20 cellular contexts compared by ENCODE assay signal in genomic region chr9:90169490-90169889, GRCh38.
DNase-seq lines count a peak whose midpoint lies in the region; ATAC-seq and TF ChIP-seq lines count a peak whose summit lies in the region.
"Had no signal": no experiment of that assay in that cellular context is flagged by ENCODE, and none has a peak within 500 bp of the region (broad histone marks: within the 10 kb centered on the region; RNA-seq: fewer than 3 reads in every experiment).

No MANE protein-coding gene starts in this region.

- TF ChIP-seq EP300 in stomach (IDR thresholded peaks at IDR 0.05) = no peak

- no peak overlapping the region for H3K4me3 ChIP-seq in mucosa of descending colon
- no peak overlapping the region for H3K4me3 ChIP-seq in right atrium auricular region
- no peak overlapping the region for H3K4me3 ChIP-seq in stomach
- H3K4me3 ChIP-seq: adrenal gland, MG63 had no signal

- peaks cover 6% of the 10 kb centered on the region for H3K9me3 ChIP-seq in mucosa of descending colon
- H3K9me3 ChIP-seq in right atrium auricular region = peaks cover 0 to 6% of the 10 kb centered on the region in 2 donors
- H3K9me3 ChIP-seq in stomach = peaks cover 0 to 9% (median 5%) of the 10 kb centered on the region in 4 donors
- H3K9me3 ChIP-seq: adrenal gland, MG63 had no signal

- 21 to 35% (median 29%) methylated on average over 2 of the region's 2 CpGs for WGBS in stomach, 5 donors

- TF ChIP-seq CTCF in mucosa of descending colon (IDR thresholded peaks at IDR 0.05) = no peak
- TF ChIP-seq CTCF in right atrium auricular region (IDR thresholded peaks at IDR 0.05) = no peak
- TF ChIP-seq CTCF in stomach (IDR thresholded peaks at IDR 0.05) = no peak

- TF ChIP-seq POLR2A in stomach (IDR thresholded peaks at IDR 0.05) = no peak

- H3K27me3 ChIP-seq in right atrium auricular region (no peaks in the 10 kb centered on the region), stomach (no peaks in the 10 kb centered on the region)
- H3K27me3 ChIP-seq: adrenal gland, MG63 had no signal

- H3K27ac ChIP-seq in right atrium auricular region (no peak overlapping the region), stomach (no peak overlapping the region)
- H3K27ac ChIP-seq: adrenal gland had no signal

- ATAC-seq in mucosa of descending colon = peak; percentile 86
- ATAC-seq: natural killer cell treated with Interleukin-12 subunit alpha and Interleukin-12 subunit beta and Interleukin-15 and Interleukin-18, amount 100 ng/mL, for 72 hours had no signal

- H3K4me1 ChIP-seq in mucosa of descending colon (ENCODE audit: low read depth) (peaks cover 16% of the 10 kb centered on the region), right atrium auricular region (no peaks in the 10 kb centered on the region), stomach (peaks cover 0 to 16% (median 2%) of the 10 kb centered on the region in 4 donors)
- H3K4me1 ChIP-seq: adrenal gland had no signal

- no peaks in the 10 kb centered on the region for H3K36me3 ChIP-seq in mucosa of descending colon (ENCODE audit: low read depth)
- no peaks in the 10 kb centered on the region for H3K36me3 ChIP-seq in right atrium auricular region
- H3K36me3 ChIP-seq in stomach = no peaks in the 10 kb centered on the region
- H3K36me3 ChIP-seq: adrenal gland, MG63 had no signal

- DNase-seq in DMS79 (lab: John Stamatoyannopoulos, UW) (peak; percentile 38), NCI-H2029 (lab: John Stamatoyannopoulos, UW) (peak; percentile 53), SW480 (ENCODE audit: low spot score) (peak; percentile 2), mucosa of descending colon (no peak), right atrium auricular region (ENCODE audit: low spot score) (no peak), stomach (no peak)
- DNase-seq in activated CD4-positive, alpha-beta T cell treated with anti-CD3 and anti-CD28 coated beads, Interleukin-2, amount 50 U/mL, for 48 hours = no peak
- DNase-seq: activated naive CD4-positive, alpha-beta T cell; activated T-cell treated with anti-CD3 and anti-CD28 coated beads, Interleukin-2, amount 50 U/mL, for 24 hours; adrenal gland; CD4-positive, CD25-positive, alpha-beta regulatory T cell; cortex of kidney; GDM1; H7; mesendoderm; MG63; NCI-H2171; Right ventricle myocardium superior; SW 1271 had no signal

- intact Hi-C loops in mucosa of descending colon (cut with DNase I, micrococcal nuclease) = no loop called here
- intact Hi-C loops in stomach (cut with DNase I; ENCODE audit: low total_unique reads) = no loop called here

Comparison
In these comparisons a context has a peak if more than half of its experiments do, and no peak if none do; other contexts are left out.
1. DNase-seq: peak in DMS79 (single experiment), NCI-H2029 (single experiment) and SW480 (single experiment); none in mucosa of descending colon (0 of 3), right atrium auricular region (single experiment), activated CD4-positive, alpha-beta T cell treated with anti-CD3 and anti-CD28 coated beads, Interleukin-2, amount 50 U/mL, for 48 hours (0 of 2) and stomach (single experiment).